ENCODE assay signal across 15 cellular contexts in genomic region chrX:136179133-136179532, GRCh38.
"Had no signal": no experiment of that assay in that cellular context is flagged by ENCODE, and none has a peak within 500 bp of the region (broad histone marks: within the 10 kb centered on the region; RNA-seq: fewer than 3 reads in every experiment).

No MANE protein-coding gene starts in this region.

- H3K36me3 ChIP-seq: upper lobe of right lung had no signal

- H3K27me3 ChIP-seq: upper lobe of right lung had no signal

- H3K9me3 ChIP-seq: upper lobe of right lung had no signal

- DNase-seq: activated CD4-positive, CD25-positive, alpha-beta regulatory T cell treated with anti-CD3 and anti-CD28 coated beads, Interleukin-2, amount 50 U/mL, for 72 hours; activated naive CD4-positive, alpha-beta T cell; activated T-cell treated with anti-CD3 and anti-CD28 coated beads for 4 hours; aorta; dorsolateral prefrontal cortex; erythroblast; hypothalamus; kidney; stimulated activated CD4-positive, alpha-beta T cell treated with anti-CD3 and anti-CD28 coated beads, Interleukin-15, amount 100 ng/mL, for 24 hours; stimulated activated CD4-positive, alpha-beta T cell treated with anti-CD3 and anti-CD28 coated beads, Interleukin-4, amount 100 ng/mL, for 1 hour; stimulated activated naive B cell treated with anti-CD40 and anti-IgM and Interleukin-4, amounts not matched to agents 10 μg/mL and 1 μg/mL and 100 μg/mL, for 72 hours; T-helper 1 cell; T1000; upper lobe of right lung had no signal

- ATAC-seq: SK-N-SH treated with all-trans-retinoic acid at 6 μM for 48 hours; stimulated activated naive B cell treated with anti-CD40 and anti-IgM and Interleukin-4, amounts not matched to agents 10 μg/mL and 1 μg/mL and 100 μg/mL, for 72 hours; upper lobe of right lung had no signal

- H3K27ac ChIP-seq: dorsolateral prefrontal cortex, upper lobe of right lung had no signal

- H3K4me3 ChIP-seq: dorsolateral prefrontal cortex, upper lobe of right lung had no signal
